In the genomic region with DNA sequence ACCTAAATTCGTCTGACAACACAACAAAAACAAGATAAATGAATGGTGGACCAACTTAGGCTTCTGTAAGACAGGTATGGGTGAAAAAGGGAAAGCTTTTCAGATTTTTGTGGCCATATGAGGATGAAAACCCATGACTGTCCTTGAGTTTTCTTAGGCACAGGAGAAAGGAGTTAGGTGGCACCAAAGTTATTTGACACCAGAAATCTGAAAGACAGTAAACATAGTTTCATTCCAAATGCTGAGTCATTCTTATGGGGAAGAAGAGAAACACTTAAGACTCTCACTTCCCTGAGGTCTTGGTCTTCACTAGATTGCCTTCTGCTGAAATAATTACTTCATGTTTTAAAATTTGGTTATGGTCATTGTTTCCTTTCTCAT, we compare ENCODE assay signal across 8 cellular contexts. TPM values are rescaled to one million over a fixed set of nuclear protein-coding genes. Genes with fewer than 3 reads are reported as not detected.
DNase-seq lines count a peak whose midpoint lies in the region; ATAC-seq and TF ChIP-seq lines count a peak whose summit lies in the region.

No MANE protein-coding gene starts in this region.

- no peak for TF ChIP-seq CTCF in suprapubic skin (IDR thresholded peaks at IDR 0.05)

- TF ChIP-seq EP300 in suprapubic skin (IDR thresholded peaks at IDR 0.05) = no peak

- DNase-seq in NCI-H510A treated with DMSO at 0.1 percent for 48 hours (lab: John Stamatoyannopoulos, UW) (peak; percentile 5), NCI-H510A (lab: John Stamatoyannopoulos, UW) (no peak), NCI-H2196 (lab: John Stamatoyannopoulos, UW; ENCODE audit: unreplicated experiment) (peak; percentile 16), dermis blood vessel endothelial cell (peak; percentile 42), suprapubic skin (ENCODE audit: low spot score in 2 of 2) (no peak), SHP77 treated with DMSO at 0.1 percent for 48 hours (lab: John Stamatoyannopoulos, UW) (no peak)
- no peak for DNase-seq in stimulated activated CD4-positive, alpha-beta T cell treated with anti-CD3 and anti-CD28 coated beads, Interleukin-2, amount 100 ng/mL, for 48 hours

- H3K9me3 ChIP-seq in suprapubic skin = no peaks in the 10 kb centered on the region

- no peak overlapping the region for H3K4me3 ChIP-seq in suprapubic skin

- peak overlapping the region; percentile 43 for H3K27ac ChIP-seq in suprapubic skin

- no peaks in the 10 kb centered on the region for H3K27me3 ChIP-seq in suprapubic skin

- ATAC-seq in HG02763 (IDR thresholded peaks at IDR 0.05; ENCODE audit: unreplicated experiment) = peak; percentile 60

- no peak for TF ChIP-seq POLR2A in suprapubic skin (IDR thresholded peaks at IDR 0.05)

- H3K36me3 ChIP-seq in suprapubic skin = no peaks in the 10 kb centered on the region

- 84% methylated on average over 1 of the region's 1 CpG for WGBS in suprapubic skin

- H3K4me1 ChIP-seq in suprapubic skin = peaks cover 19% of the 10 kb centered on the region

RNA-seq across cellular contexts. Expression of gene GPD2, which starts 5.2 kb away (rescaled TPM):
- 68.1 and 105 TPM in 2 replicates for total RNA-seq in dermis blood vessel endothelial cell
- total RNA-seq in suprapubic skin = 10 to 100 TPM; 34.7 to 77.5 (median 50.3) TPM

Comparison
In these comparisons a context has a peak if more than half of its experiments do, and no peak if none do; other contexts are left out.
1. DNase-seq: peak in NCI-H510A treated with DMSO at 0.1 percent for 48 hours (single experiment), NCI-H2196 (single experiment) and dermis blood vessel endothelial cell (single experiment); none in NCI-H510A (single experiment), suprapubic skin (0 of 2), SHP77 treated with DMSO at 0.1 percent for 48 hours (single experiment) and stimulated activated CD4-positive, alpha-beta T cell treated with anti-CD3 and anti-CD28 coated beads, Interleukin-2, amount 100 ng/mL, for 48 hours (0 of 2).